In the genomic region with DNA sequence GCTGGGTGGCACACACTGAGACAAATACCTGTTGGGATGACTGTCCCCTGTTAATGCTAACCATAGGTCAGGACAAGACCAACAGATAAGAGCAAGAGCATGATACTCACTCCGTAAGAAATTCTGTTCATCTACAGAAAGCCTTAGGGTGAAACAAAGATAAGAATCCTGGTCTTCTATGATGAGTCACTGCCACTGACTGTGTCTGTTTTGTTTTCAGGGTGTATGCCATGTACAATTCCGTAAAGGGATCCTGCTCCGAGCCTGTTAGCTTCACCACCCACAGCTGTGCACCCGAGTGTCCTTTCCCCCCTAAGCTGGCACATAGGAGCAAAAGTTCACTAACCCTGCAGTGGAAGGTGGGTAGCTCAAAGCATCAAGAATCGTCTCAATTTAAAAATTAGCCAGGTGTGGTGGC, we compare ENCODE assay signal across 18 cellular contexts.
DNase-seq lines count a peak whose midpoint lies in the region; ATAC-seq, FAIRE-seq and TF ChIP-seq lines count a peak whose summit lies in the region.
"Had no signal": no experiment of that assay in that cellular context is flagged by ENCODE, and none has a peak within 500 bp of the region (broad histone marks: within the 10 kb centered on the region; RNA-seq: fewer than 3 reads in every experiment).

No MANE protein-coding gene starts in this region.

- in situ Hi-C loops in brain microvascular endothelial cell (cut with HindIII; ENCODE audit: low pct_ligation_motif_present, low sequenced_read_pairs): no loop called here

- H3K4me3 ChIP-seq in brain microvascular endothelial cell (ENCODE audit: low read depth, low read length) (no peak overlapping the region), smooth muscle cell (no peak overlapping the region)
- H3K4me3 ChIP-seq: dorsolateral prefrontal cortex, gastroesophageal sphincter had no signal

- FAIRE-seq in HTR-8/SVneo (lab: Jason Lieb, UNC): peak; percentile 20
- FAIRE-seq: islet of Langerhans had no signal

- DNase-seq in HTR-8/SVneo (ENCODE audit: insufficient read length, low spot score) (peak; percentile 26), brain microvascular endothelial cell (peak; percentile 76), iris pigment epithelial cell (ENCODE audit: low read depth) (peak; percentile 79), smooth muscle cell (lab: John Stamatoyannopoulos, UW; ENCODE audit: unreplicated experiment) (no peak), NCI-H1105 treated with DMSO at 0.1 percent for 48 hours (lab: John Stamatoyannopoulos, UW) (no peak)
- DNase-seq: activated naive CD8-positive, alpha-beta T cell treated with anti-CD3 and anti-CD28 coated beads, Interleukin-2, amount 10 ng/mL, durations not matched to agents 7 days and 5 days; activated T-cell treated with anti-CD3 and anti-CD28 coated beads for 4 hours; CD4-positive, alpha-beta T cell; dorsolateral prefrontal cortex; naive thymus-derived CD8-positive, alpha-beta T cell; NCI-H1417 treated with DMSO at 0.1 percent for 48 hours; NCI-H510A; OCI-M1; T-cell had no signal

- H3K27me3 ChIP-seq in brain microvascular endothelial cell (replicated peaks): no peaks in the 10 kb centered on the region
- H3K27me3 ChIP-seq in smooth muscle cell (ENCODE audit: low read depth): no peaks in the 10 kb centered on the region
- H3K27me3 ChIP-seq: dorsolateral prefrontal cortex, gastroesophageal sphincter had no signal

- peaks cover 87% of the 10 kb centered on the region for H4K20me1 ChIP-seq in smooth muscle cell (ENCODE audit: low read depth)

- peaks cover 63% of the 10 kb centered on the region for H3F3A ChIP-seq in smooth muscle cell (ENCODE audit: low read depth)

- H3K4me1 ChIP-seq in smooth muscle cell (ENCODE audit: low read depth): peaks cover 8% of the 10 kb centered on the region

- H3K27ac ChIP-seq in brain microvascular endothelial cell (peak overlapping the region; percentile 54), smooth muscle cell (ENCODE audit: low read depth) (peak overlapping the region; percentile 86)
- H3K27ac ChIP-seq: dorsolateral prefrontal cortex, gastroesophageal sphincter had no signal

- H3K36me3 ChIP-seq in brain microvascular endothelial cell (replicated peaks) (peaks cover 57% of the 10 kb centered on the region), smooth muscle cell (ENCODE audit: low read depth) (peaks cover 13% of the 10 kb centered on the region)

- H3K9ac ChIP-seq in smooth muscle cell (ENCODE audit: low read depth): peak overlapping the region; percentile 15

- ATAC-seq in HG02852 (IDR thresholded peaks at IDR 0.05; ENCODE audit: unreplicated experiment) (no peak), GM21786 (IDR thresholded peaks at IDR 0.05; ENCODE audit: unreplicated experiment) (no peak)
- ATAC-seq: gastroesophageal sphincter; naive thymus-derived CD8-positive, alpha-beta T cell; T-cell had no signal

- 20% methylated on average over 5 of the region's 5 CpGs for whole genome bisulfite sequencing in smooth muscle cell (ENCODE audit: low lambda C conversion rate)

- TF ChIP-seq CTCF in brain microvascular endothelial cell (IDR thresholded peaks at IDR 0.05; ENCODE audit: low read depth, low read length, missing control alignments): no peak
- TF ChIP-seq CTCF in smooth muscle cell (IDR thresholded peaks at IDR 0.05; ENCODE audit: borderline replicate concordance, insufficient read depth, poor library complexity, severe bottlenecking): no peak

- H2AFZ ChIP-seq in smooth muscle cell (ENCODE audit: low read depth): no peak overlapping the region

- no peaks in the 10 kb centered on the region for H3K9me3 ChIP-seq in smooth muscle cell (replicated peaks; ENCODE audit: low read depth)
- H3K9me3 ChIP-seq: gastroesophageal sphincter had no signal

- peaks cover 32% of the 10 kb centered on the region for H3K79me2 ChIP-seq in smooth muscle cell (ENCODE audit: low read depth)

- H3K4me2 ChIP-seq in smooth muscle cell: peak overlapping the region; percentile 58

Comparison
In these comparisons a context has a peak if more than half of its experiments do, and no peak if none do; other contexts are left out.
1. DNase-seq: peak in HTR-8/SVneo (single experiment), brain microvascular endothelial cell (single experiment) and iris pigment epithelial cell (single experiment); none in smooth muscle cell (single experiment) and NCI-H1105 treated with DMSO at 0.1 percent for 48 hours (single experiment).